22 cellular contexts compared by ENCODE assay signal in the genomic region with DNA sequence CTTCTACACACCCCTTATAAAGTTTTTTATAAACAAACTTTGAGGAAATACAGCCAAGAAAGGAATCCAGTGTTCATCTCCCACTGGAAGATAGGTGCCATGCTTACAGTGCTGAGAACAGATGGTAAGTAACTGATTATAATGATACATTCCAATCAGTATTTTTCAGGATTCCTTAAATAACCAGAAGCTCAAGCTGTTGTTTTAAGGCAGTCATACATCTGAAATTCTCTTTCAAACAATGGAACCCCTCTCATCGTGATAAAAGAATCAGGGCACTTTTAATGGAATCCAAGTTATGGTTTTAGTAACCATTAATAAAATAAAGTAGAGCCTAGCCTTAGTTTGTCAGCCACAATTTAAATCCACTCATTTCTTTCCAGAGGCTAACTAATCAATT. TPM values are rescaled to one million over a fixed set of nuclear protein-coding genes. Genes with fewer than 3 reads are reported as not detected.
A peak's percentile ranks its signal among the peaks of the same experiment; 100 is the strongest.
DNase-seq lines count a peak whose midpoint lies in the region; ATAC-seq, FAIRE-seq and TF ChIP-seq lines count a peak whose summit lies in the region.
"Had no signal": no experiment of that assay in that cellular context is flagged by ENCODE, and none has a peak within 500 bp of the region (broad histone marks: within the 10 kb centered on the region; RNA-seq: fewer than 3 reads in every experiment).

No MANE protein-coding gene starts in this region.

- H3K36me3 ChIP-seq in K562 (ENCODE audit: control insufficient read depth, insufficient read depth, low read length) (peaks cover 4% of the 10 kb centered on the region; the same call in 2 of the 3 replicates), SJCRH30 (no peaks in the 10 kb centered on the region)
- H3K36me3 ChIP-seq: BE2C had no signal

- H3K27ac ChIP-seq in K562 (ENCODE audit: extremely low read depth, low read depth, low read length) (peak overlapping the region; percentile 9; the same call in 2 of the 3 replicates), SJCRH30 (no peak overlapping the region)
- H3K27ac ChIP-seq: adrenal gland, epithelial cell of prostate, neutrophil, VCaP had no signal

- H3K4me1 ChIP-seq in K562 (replicated peaks in 1 of 2; ENCODE audit: control insufficient read depth in 2 of 2, insufficient read depth in 2 of 2, low read length in 2 of 2): peaks cover 10 to 20% of the 10 kb centered on the region in 2 experiments
- peaks cover 5% of the 10 kb centered on the region; the same call in 1 of the 2 replicates for H3K4me1 ChIP-seq in SJCRH30
- H3K4me1 ChIP-seq: adrenal gland, BE2C had no signal

- H3K9ac ChIP-seq in K562 (ENCODE audit: insufficient read depth in 1 of 2, low read depth in 2 of 2, low read length in 2 of 2): peak overlapping the region in 1 of 2 experiments; percentile 26; a peak in 1 of 4 replicates

- H3K4me2 ChIP-seq in K562 (ENCODE audit: insufficient read depth, low read length): no peak overlapping the region

- CTCF ChIA-PET in K562 (lab: Yijun Ruan, JAX; ENCODE audit: low intra/inter-chr PET ratio): no interaction called here

- H3K9me1 ChIP-seq in K562 (ENCODE audit: control insufficient read depth, insufficient read depth, low read length): no peaks in the 10 kb centered on the region

- in situ Hi-C loops in K562 (cut with MboI): no loop called here

- intact Hi-C loops in K562 (cut with micrococcal nuclease): no loop called here

- DNase-seq in AG08395 (ENCODE audit: low spot score) (peak; percentile 35), HFFc6 (peak; percentile 27), K562 (ENCODE audit: extremely low read depth in 1 of 4, low spot score in 3 of 4) (peak; percentile 18 to 51 (median 36)), kidney tubule cell (ENCODE audit: low spot score) (peak; percentile 15), SKM-1 treated with dmso at 0.1 percent for 144 hours (lab: John Stamatoyannopoulos, UW; ENCODE audit: unreplicated experiment) (no peak), AML-193 (lab: John Stamatoyannopoulos, UW) (no peak), SJCRH30 (no peak)
- DNase-seq: activated CD4-positive, alpha-beta memory T cell treated with anti-CD3 and anti-CD28 coated beads, Interleukin-2, amount 10 ng/mL, durations not matched to agents 7 days and 5 days; adrenal gland; BE2C; islet precursor cell; midbrain; NCI-H1048; NCI-H748 treated with DMSO at 0.1 percent for 48 hours; stimulated activated CD4-positive, alpha-beta T cell treated with anti-CD3 and anti-CD28 coated beads, Interleukin-4, amount 100 ng/mL, for 24 hours; stimulated activated CD8-positive, alpha-beta memory T cell treated with anti-CD3 and anti-CD28 coated beads, Interleukin-4, amount 100 ng/mL, for 48 hours; T-cell had no signal

- 6% methylated on average over 1 of the region's 1 CpG for WGBS in K562 (ENCODE audit: insufficient coverage, low coverage, missing lambda C conversion rate)

- peak overlapping the region; percentile 78 for H3K4me3 Mint-ChIP-seq in HFFc6
- H3K4me3 Mint-ChIP-seq: activated CD4-positive, alpha-beta memory T cell treated with anti-CD3 and anti-CD28 coated beads, Interleukin-2, amount 10 ng/mL, durations not matched to agents 7 days and 5 days; T-cell had no signal

- H3K79me2 ChIP-seq in K562 (ENCODE audit: control insufficient read depth, insufficient read depth, low read length): no peaks in the 10 kb centered on the region

- no TSS peak for BruUV-seq in K562 (replicated peaks; lab: Mats Ljungman, UMichigan)

- TF ChIP-seq RAD21 in K562 (CRISPR knock-in tag; conservative IDR thresholded peaks at IDR 0.05 in 1 of 2, IDR thresholded peaks at IDR 0.05 in 1 of 2): no peak

- no peak for FAIRE-seq in K562 (lab: Jason Lieb, UNC)
- FAIRE-seq: GM19239 had no signal

- peaks cover 29% of the 10 kb centered on the region for H3K4me1 Mint-ChIP-seq in HFFc6 (ENCODE audit: low read depth)
- H3K4me1 Mint-ChIP-seq: activated CD4-positive, alpha-beta memory T cell treated with anti-CD3 and anti-CD28 coated beads, Interleukin-2, amount 10 ng/mL, durations not matched to agents 7 days and 5 days; T-cell had no signal

- no peak for TF ChIP-seq POLR2A in K562 (conservative IDR thresholded peaks at IDR 0.05)

- POLR2A ChIA-PET in K562 (lab: Yijun Ruan, JAX): interaction anchor here (0.7 to 2.6 kb wide), 8 partner anchors 8 to 68 kb away, joined by 3 to 13 read pairs (median 4); no protein-coding TSS in a partner anchor

- H3K9me3 ChIP-seq in K562 (replicated peaks; ENCODE audit: control insufficient read depth, insufficient read depth, low read depth, low read length) (no peaks in the 10 kb centered on the region), SJCRH30 (replicated peaks) (no peaks in the 10 kb centered on the region)
- H3K9me3 ChIP-seq: adrenal gland, BE2C, neutrophil had no signal

- no peaks in the 10 kb centered on the region for H3K27me3 ChIP-seq in K562 (ENCODE audit: control insufficient read depth in 2 of 2, insufficient read depth in 2 of 2, low read length in 2 of 2)
- no peaks in the 10 kb centered on the region for H3K27me3 ChIP-seq in SJCRH30
- H3K27me3 ChIP-seq: adrenal gland, BE2C, neutrophil had no signal

- TF ChIP-seq EP300 in K562 (IDR thresholded peaks at IDR 0.05; ENCODE audit: low read length): peak; percentile 10; the same call in 1 of the 2 replicates

- H2AFZ ChIP-seq in K562 (ENCODE audit: low read depth, low read length): no peak overlapping the region

- no peaks in the 10 kb centered on the region for H4K20me1 ChIP-seq in K562 (replicated peaks; ENCODE audit: control insufficient read depth, insufficient read depth, low read length)

- H3K27ac Mint-ChIP-seq in HFFc6: peak overlapping the region; percentile 87
- H3K27ac Mint-ChIP-seq: activated CD4-positive, alpha-beta memory T cell treated with anti-CD3 and anti-CD28 coated beads, Interleukin-2, amount 10 ng/mL, durations not matched to agents 7 days and 5 days; T-cell had no signal

- H3K9me3 Mint-ChIP-seq in HFFc6: no peaks in the 10 kb centered on the region
- H3K9me3 Mint-ChIP-seq: activated CD4-positive, alpha-beta memory T cell treated with anti-CD3 and anti-CD28 coated beads, Interleukin-2, amount 10 ng/mL, durations not matched to agents 7 days and 5 days; T-cell had no signal

- TF ChIP-seq CTCF in HFFc6 (IDR thresholded peaks at IDR 0.05) (no peak), K562 (IDR thresholded peaks at IDR 0.05 in 2 of 3, conservative IDR thresholded peaks at IDR 0.05 in 1 of 3; ENCODE audit: insufficient read depth in 2 of 3, low read depth in 1 of 3, low read length in 3 of 3) (no peak)

- peaks cover 2% of the 10 kb centered on the region; the same call in 1 of the 2 replicates for H3K27me3 Mint-ChIP-seq in HFFc6 (ENCODE audit: insufficient read depth)
- H3K27me3 Mint-ChIP-seq: activated CD4-positive, alpha-beta memory T cell treated with anti-CD3 and anti-CD28 coated beads, Interleukin-2, amount 10 ng/mL, durations not matched to agents 7 days and 5 days; T-cell had no signal

- ATAC-seq in K562 (no peak), GM18498 (IDR thresholded peaks at IDR 0.05; ENCODE audit: unreplicated experiment) (no peak)
- ATAC-seq: T-cell had no signal

- H3K4me3 ChIP-seq in K562 (no peak overlapping the region), SJCRH30 (no peak overlapping the region)
- H3K4me3 ChIP-seq: adrenal gland had no signal

- peaks cover 8% of the 10 kb centered on the region; the same call in 1 of the 2 replicates for H3K36me3 Mint-ChIP-seq in HFFc6 (ENCODE audit: low read depth)

TF ChIP-seq in K562, 482 proteins besides CTCF, POLR2A, EP300 and RAD21 (continues in another document):
- TF ChIP-seq L3MBTL2 (IDR thresholded peaks at IDR 0.05): no peak
- no peak for TF ChIP-seq DACH1 (IDR thresholded peaks at IDR 0.05; ENCODE audit: partially characterized antibody)

RNA-seq across cellular contexts. Expression of gene STAC2, which starts 56.1 kb away (rescaled TPM):
- not detected for total RNA-seq in HFFc6 (2021; fragmentation: NEBNext Ultra II Directional; extraction: Animal tissue kit (Norgen Biotek cat#: 25700))
- total RNA-seq in K562 (2011; cell fraction: chromatin; rRNA removed; ENCODE audit: low replicate concordance): not detected in 2 replicates
- total RNA-seq in K562 (2011; cell fraction: nucleolus; rRNA removed): not detected in 2 replicates
- not detected in 2 replicates for total RNA-seq in K562 (2011; cell fraction: nucleoplasm; rRNA removed)
- total RNA-seq in K562 (2014; rRNA removed) (not detected in 2 replicates), K562 (2014; rRNA removed; fragmentation: Illumina TruSeq; extraction: Trizol) (not detected in 2 replicates), K562 (2015; rRNA removed; fragmentation: Illumina TruSeq; extraction: Trizol) (not detected in 2 replicates), K562 (2021) (not detected in 2 replicates)
- polyA plus RNA-seq in K562 (2011; rRNA removed) (not detected in 2 replicates), K562 (2014; fragmentation: Illumina TruSeq; extraction: Trizol) (not detected in 2 replicates), K562 (2014; fragmentation: Nextera tagmentation; extraction: Ambion mirVana) (not detected), K562 (2014; rRNA removed) (not detected in 2 replicates)
- not detected in 2 replicates for polyA plus RNA-seq in K562 (2011; cell fraction: cytosol; rRNA removed)
- polyA plus RNA-seq in K562 (2011; cell fraction: nucleus; rRNA removed): not detected in 2 replicates
- not detected in 2 replicates for polyA plus RNA-seq in K562 (2012)
- not detected in 2 replicates for polyA minus RNA-seq in K562 (2011; rRNA and poly(A)+ RNA removed)
- not detected in 2 replicates for polyA minus RNA-seq in K562 (2011; cell fraction: cytosol; rRNA and poly(A)+ RNA removed)
- polyA minus RNA-seq in K562 (2011; cell fraction: nucleus; rRNA and poly(A)+ RNA removed): not detected in 2 replicates
- not detected in 2 replicates for total RNA-seq in SJCRH30 (2014; rRNA removed; shearing (Covaris generic))
- total RNA-seq: activated CD4-positive, alpha-beta memory T cell treated with anti-CD3 and anti-CD28 coated beads, Interleukin-2, amount 10 ng/mL, durations not matched to agents 7 days and 5 days had no signal

Comparison
In these comparisons a context has a peak if more than half of its experiments do, and no peak if none do; other contexts are left out.
1. DNase-seq: peak in AG08395 (single experiment), HFFc6 (single experiment), K562 (4 of 4) and kidney tubule cell (single experiment); none in SKM-1 treated with dmso at 0.1 percent for 144 hours (single experiment), AML-193 (0 of 2) and SJCRH30 (0 of 2).